Comparison of ENCODE assay signal across 13 cellular contexts in genomic region chr16:48181746-48182520, GRCh38. TPM values are rescaled to one million over a fixed set of nuclear protein-coding genes. Genes with fewer than 3 reads are reported as not detected.
A peak's percentile ranks its signal among the peaks of the same experiment; 100 is the strongest.
DNase-seq lines count a peak whose midpoint lies in the region; ATAC-seq, FAIRE-seq and TF ChIP-seq lines count a peak whose summit lies in the region.
"Not testable (repeated sequence)": the region's sequence is repeated elsewhere in the genome, so short reads cannot be mapped to it uniquely, and the experiment has no call there.
"Had no signal": no experiment of that assay in that cellular context is flagged by ENCODE, and none has a peak within 500 bp of the region (broad histone marks: within the 10 kb centered on the region; RNA-seq: fewer than 3 reads in every experiment).

No MANE protein-coding gene starts in this region.

- TF ChIP-seq EP300 in GM12878 (IDR thresholded peaks at IDR 0.05; ENCODE audit: borderline replicate concordance in 1 of 2, control insufficient read depth in 1 of 2, low read depth in 2 of 2, low read length in 2 of 2), result not testable (repeated sequence)

- not testable (repeated sequence) for H3K9me3 ChIP-seq in GM12878 (replicated peaks; ENCODE audit: control insufficient read depth, insufficient read depth, low read length)

- H3K79me2 ChIP-seq in GM12878 (ENCODE audit: control insufficient read depth, insufficient read depth, low read length), result not testable (repeated sequence)

- POLR2A ChIA-PET in RWPE1 (lab: Yijun Ruan, JAX; ENCODE audit: low non-redundant PET); GM12878 (lab: Charles Lee): not testable (repeated sequence)

- CTCF ChIA-PET in RWPE1 (lab: Yijun Ruan, JAX), result interaction anchor here (0.7 kb wide), 1 partner anchor 41 kb away, joined by 3 read pairs; no protein-coding TSS in a partner anchor
- CTCF ChIA-PET in GM12878 (lab: Yijun Ruan, JAX), result interaction anchor here (1.1 kb wide), 1 partner anchor 17 kb away, joined by 6 read pairs; no protein-coding TSS in a partner anchor

- intact Hi-C loops in GM12878 (cut with micrococcal nuclease; ENCODE audit: unreplicated experiment), result not testable (repeated sequence)

- FAIRE-seq in GM12878 (lab: Jason Lieb, UNC), result not testable (repeated sequence)

- not testable (repeated sequence) for H3K27me3 ChIP-seq in GM12878 (replicated peaks in 1 of 2; ENCODE audit: control insufficient read depth in 2 of 2, insufficient read depth in 2 of 2, low read length in 1 of 2); foreskin keratinocyte

- not testable (repeated sequence) for BruUV-seq in GM12878 (replicated peaks; lab: Mats Ljungman, UMichigan)

- 38% methylated on average over 14 of the region's 14 CpGs for WGBS in GM12878 (ENCODE audit: insufficient coverage, insufficient replicate concordance, low lambda C conversion rate, missing lambda C conversion rate)

- TF ChIP-seq RAD21 in GM12878 (IDR thresholded peaks at IDR 0.05; ENCODE audit: insufficient read depth, low read depth, low read length), result not testable (repeated sequence)

- H3K4me3 ChIP-seq in GM12878; epithelial cell of esophagus (ENCODE audit: low read length): not testable (repeated sequence)

- H4K20me1 ChIP-seq in GM12878 (ENCODE audit: control insufficient read depth, insufficient read depth), result not testable (repeated sequence)

- SMC1A ChIA-PET in GM12878 (lab: Charles Lee; ENCODE audit: uncharacterized antibody, unreplicated experiment), result interaction anchor here (0.8 to 1.3 kb wide), 2 partner anchors 16 to 84 kb away, joined by 3 to 4 read pairs; no protein-coding TSS in a partner anchor

- H3K4me2 ChIP-seq in GM12878 (ENCODE audit: control insufficient read depth, insufficient read depth), result not testable (repeated sequence)

- H3K9ac ChIP-seq in GM12878 (ENCODE audit: control insufficient read depth, insufficient read depth, low read length), result not testable (repeated sequence)

- DNase-seq in AG20443 (ENCODE audit: low spot score) (peak; percentile 6), NCI-H1694 (lab: John Stamatoyannopoulos, UW) (peak; percentile 54), epithelial cell of esophagus (ENCODE audit: low read depth) (peak; percentile 34), foreskin keratinocyte (peak in 1 of 2 donors; percentile 34), myocyte (ENCODE audit: low read depth) (peak; percentile 60)
- DNase-seq in RWPE1 (ENCODE audit: low spot score); GM12878 (ENCODE audit: low read depth, low spot score): not testable (repeated sequence)

- H2AFZ ChIP-seq in GM12878 (ENCODE audit: control insufficient read depth, low read depth, low read length), result not testable (repeated sequence)

- H3K36me3 ChIP-seq in GM12878 (ENCODE audit: control insufficient read depth in 2 of 2, insufficient read depth in 2 of 2, low read length in 1 of 2), result not testable (repeated sequence)

- not testable (repeated sequence) for H3K4me1 ChIP-seq in GM12878 (ENCODE audit: control insufficient read depth, insufficient read depth, low read length); foreskin keratinocyte

- TF ChIP-seq POLR2A in GM12878 (IDR thresholded peaks at IDR 0.05; ENCODE audit: low read depth, low read length), result not testable (repeated sequence)

- in situ Hi-C loops in GM12878 (cut with MboI), result not testable (repeated sequence)

- peak overlapping the region; percentile 38 for H3K27ac ChIP-seq in RWPE1
- H3K27ac ChIP-seq in GM12878 (ENCODE audit: control insufficient read depth, insufficient read depth); foreskin keratinocyte: not testable (repeated sequence)

- TF ChIP-seq CTCF in RWPE1 (conservative IDR thresholded peaks at IDR 0.05; ENCODE audit: low read depth); GM12878 (IDR thresholded peaks at IDR 0.05 in 2 of 3, conservative IDR thresholded peaks at IDR 0.05 in 1 of 3; ENCODE audit: control insufficient read depth in 2 of 3, extremely low read depth in 1 of 3, insufficient read depth in 1 of 3, low read depth in 3 of 3, low read length in 3 of 3); epithelial cell of esophagus (IDR thresholded peaks at IDR 0.05; ENCODE audit: insufficient read depth, low read depth, low read length, missing control alignments); foreskin keratinocyte (conservative IDR thresholded peaks at IDR 0.05): not testable (repeated sequence)

- RAD21 ChIA-PET in GM12878 (lab: Charles Lee; ENCODE audit: unreplicated experiment), result interaction anchor here (0.7 to 1.7 kb wide), 2 partner anchors 17 to 324 kb away, joined by 3 to 6 read pairs; no protein-coding TSS in a partner anchor

- ATAC-seq in GM12878, result peak; percentile 10; the same call in 1 of the 3 replicates
- peak; percentile 49 for ATAC-seq in foreskin keratinocyte

RNA-seq across cellular contexts. Expression of gene ABCC12, which starts 26.1 kb away (rescaled TPM):
- total RNA-seq in GM12878 (2013; cell fraction: nucleolus; rRNA removed), result 0.17 TPM in 2 replicates
- total RNA-seq in GM12878 (2014; rRNA removed) (not detected in 2 replicates), GM12878 (2014; rRNA removed; fragmentation: Illumina TruSeq; extraction: Trizol) (not detected in 2 replicates), GM12878 (2021) (not detected in 2 replicates), foreskin keratinocyte (not detected in 2 replicates), myocyte (0.05 TPM in 1 of 2 replicates, not detected in the other)
- not detected for polyA plus RNA-seq in GM12878 (2011; ENCODE audit: low read depth)
- polyA plus RNA-seq in GM12878 (2011; rRNA removed) (0.03 TPM in 1 of 2 replicates, not detected in the other), GM12878 (2014; fragmentation: Illumina TruSeq; extraction: Trizol) (0.03 TPM in 1 of 2 replicates, not detected in the other), GM12878 (2014; fragmentation: Nextera tagmentation; extraction: Ambion mirVana) (under 1 TPM in 1 of 2 experiments, not detected in 1; 0.02 TPM), GM12878 (2014; rRNA removed) (not detected in 2 replicates), GM12878 (2016; fragmentation: Nextera tagmentation; extraction: Ambion mirVana) (under 1 TPM in 1 of 2 experiments, not detected in 1; 0.03 TPM), foreskin keratinocyte (not detected in 2 replicates)
- polyA plus RNA-seq in GM12878 (2011; cell fraction: cytosol; rRNA removed), result 0.01 and 0.03 TPM in 2 replicates
- polyA plus RNA-seq in GM12878 (2011; cell fraction: nucleus; rRNA removed), result 0.15 and 0.37 TPM in 2 replicates
- polyA plus RNA-seq in GM12878 (2012), result 0.06 TPM in 1 of 2 replicates, not detected in the other
- polyA minus RNA-seq in GM12878 (2011; rRNA and poly(A)+ RNA removed), result 0.07 and 0.36 TPM in 2 replicates
- not detected in 2 replicates for polyA minus RNA-seq in GM12878 (2011; cell fraction: cytosol; rRNA and poly(A)+ RNA removed)
- 0.12 TPM in 1 of 2 replicates, not detected in the other for polyA minus RNA-seq in GM12878 (2011; cell fraction: nucleus; rRNA and poly(A)+ RNA removed)
- not detected for polyA plus RNA-seq in myocyte (2012)
- total RNA-seq: A673; CD4-positive, CD25-positive, alpha-beta regulatory T cell; CD8-positive, alpha-beta memory T cell; GM23248; H4 had no signal
- polyA plus RNA-seq: AG04450; CD4-positive, CD25-positive, alpha-beta regulatory T cell; CD8-positive, alpha-beta memory T cell; GM23248 had no signal
